ENCODE assay signal across 9 cellular contexts in genomic region chr7:93228302-93228701, GRCh38. TPM values are rescaled to one million over a fixed set of nuclear protein-coding genes. Genes with fewer than 3 reads are reported as not detected.
DNase-seq lines count a peak whose midpoint lies in the region; ATAC-seq and TF ChIP-seq lines count a peak whose summit lies in the region.
"Had no signal": no experiment of that assay in that cellular context is flagged by ENCODE, and none has a peak within 500 bp of the region (broad histone marks: within the 10 kb centered on the region; RNA-seq: fewer than 3 reads in every experiment).

No MANE protein-coding gene starts in this region.

- H3K36me3 ChIP-seq in SK-N-MC (ENCODE audit: insufficient read depth, low read length) (no peaks in the 10 kb centered on the region), esophagus muscularis mucosa (no peaks in the 10 kb centered on the region), osteoblast (ENCODE audit: insufficient read depth, low read length) (no peaks in the 10 kb centered on the region)

- in situ Hi-C loops in Caki2 (cut with HindIII; ENCODE audit: low pct_unique_long_range_greater_than_20kb, low sequenced_read_pairs), result no loop called here

- H3K4me3 ChIP-seq in SK-N-MC, result no peak overlapping the region
- H3K4me3 ChIP-seq in esophagus muscularis mucosa, result no peak overlapping the region
- no peak overlapping the region for H3K4me3 ChIP-seq in osteoblast (ENCODE audit: insufficient read depth, low read length)

- 0% methylated on average over 2 of the region's 2 CpGs for WGBS in esophagus muscularis mucosa

- no peak overlapping the region for H3K9ac ChIP-seq in SK-N-MC (ENCODE audit: insufficient read length)

- peaks cover 10% of the 10 kb centered on the region for H3K79me2 ChIP-seq in osteoblast (ENCODE audit: insufficient read depth, low read length)

- peak; percentile 38 for DNase-seq in Caki2 (ENCODE audit: low read depth)
- DNase-seq in NCI-H1436 (lab: John Stamatoyannopoulos, UW), result peak; percentile 68
- peak; percentile 58 for DNase-seq in SK-N-MC (ENCODE audit: low read depth, low spot score)
- DNase-seq in esophagus muscularis mucosa (ENCODE audit: extremely low spot score), result no peak
- no peak for DNase-seq in osteoblast (ENCODE audit: insufficient read length, low spot score, missing footprints)
- DNase-seq in occipital lobe (lab: John Stamatoyannopoulos, UW), result no peak

- H2AFZ ChIP-seq in osteoblast (ENCODE audit: low read length), result no peak overlapping the region

- H3K4me1 ChIP-seq in esophagus muscularis mucosa (peaks cover 11 to 17% (median 13%) of the 10 kb centered on the region in 4 donors), osteoblast (ENCODE audit: insufficient read depth, low read length) (peaks cover 13% of the 10 kb centered on the region)

- H3K27ac ChIP-seq in SK-N-MC (no peak overlapping the region), esophagus muscularis mucosa (replicated peaks in 1 of 4) (no peak overlapping the region), osteoblast (ENCODE audit: low read depth, low read length) (no peak overlapping the region)

- no peak for TF ChIP-seq POLR2A in esophagus muscularis mucosa (IDR thresholded peaks at IDR 0.05; ENCODE audit: low read depth)

- no peaks in the 10 kb centered on the region for H3K9me3 ChIP-seq in SK-N-MC (ENCODE audit: low read depth, low read length)
- H3K9me3 ChIP-seq in esophagus muscularis mucosa, result no peaks in the 10 kb centered on the region
- H3K9me3 ChIP-seq in osteoblast (ENCODE audit: low read depth, low read length), result no peaks in the 10 kb centered on the region

- no peak overlapping the region for H3K4me2 ChIP-seq in osteoblast (ENCODE audit: insufficient read depth, low read length)

- H3K27me3 ChIP-seq in esophagus muscularis mucosa (no peaks in the 10 kb centered on the region), osteoblast (ENCODE audit: insufficient read depth, low read length) (peaks cover 11% of the 10 kb centered on the region)

- ATAC-seq in GM21390 (IDR thresholded peaks at IDR 0.05; ENCODE audit: unreplicated experiment) (peak; percentile 27), HG03342 (IDR thresholded peaks at IDR 0.05; ENCODE audit: unreplicated experiment) (no peak)

- TF ChIP-seq EP300 in esophagus muscularis mucosa (IDR thresholded peaks at IDR 0.05), result no peak

- no peaks in the 10 kb centered on the region for H4K20me1 ChIP-seq in osteoblast (ENCODE audit: insufficient read depth, low read length)

- intact Hi-C loops in esophagus muscularis mucosa (cut with DNase I), result no loop called here

- TF ChIP-seq CTCF in esophagus muscularis mucosa (IDR thresholded peaks at IDR 0.05) (peak; percentile 67 to 80 (median 71)), osteoblast (IDR thresholded peaks at IDR 0.05; ENCODE audit: extremely low read depth, low read depth, low read length) (peak; percentile 65)

RNA-seq across cellular contexts. Expression of gene HEPACAM2, which starts 2.0 kb away (rescaled TPM):
- total RNA-seq in Caki2 (2014; rRNA removed; shearing (Covaris generic); ENCODE audit: low replicate concordance), result not detected in 2 replicates
- total RNA-seq in esophagus muscularis mucosa, result not detected
- total RNA-seq in osteoblast, result under 0.01 TPM in 1 of 2 replicates, not detected in the other
- not detected for total RNA-seq in occipital lobe
- total RNA-seq: T-helper 1 cell treated with Interleukin-12 subunit alpha and Interleukin-12 subunit beta and Interleukin-4 antibody, amounts not matched to agents 30 ng/mL and 1 ng/mL, for 36 hours had no signal

RNA-seq across cellular contexts. Expression of gene VPS50, which starts 3.9 kb away (rescaled TPM):
- 5.5 and 10.4 TPM in 2 replicates for total RNA-seq in Caki2 (2014; rRNA removed; shearing (Covaris generic); ENCODE audit: low replicate concordance)
- total RNA-seq in esophagus muscularis mucosa, result 10 to 100 TPM; 14.8 to 25.7 (median 18.9) TPM
- 34.4 and 40.4 TPM in 2 replicates for total RNA-seq in osteoblast
- total RNA-seq in occipital lobe, result 134 TPM

Comparison
In these comparisons a context has a peak if more than half of its experiments do, and no peak if none do; other contexts are left out.
1. DNase-seq: peak in Caki2 (single experiment), NCI-H1436 (single experiment) and SK-N-MC (single experiment); none in esophagus muscularis mucosa (single experiment), osteoblast (single experiment) and occipital lobe (single experiment).